ENCODE assay signal across 16 cellular contexts in the genomic region with DNA sequence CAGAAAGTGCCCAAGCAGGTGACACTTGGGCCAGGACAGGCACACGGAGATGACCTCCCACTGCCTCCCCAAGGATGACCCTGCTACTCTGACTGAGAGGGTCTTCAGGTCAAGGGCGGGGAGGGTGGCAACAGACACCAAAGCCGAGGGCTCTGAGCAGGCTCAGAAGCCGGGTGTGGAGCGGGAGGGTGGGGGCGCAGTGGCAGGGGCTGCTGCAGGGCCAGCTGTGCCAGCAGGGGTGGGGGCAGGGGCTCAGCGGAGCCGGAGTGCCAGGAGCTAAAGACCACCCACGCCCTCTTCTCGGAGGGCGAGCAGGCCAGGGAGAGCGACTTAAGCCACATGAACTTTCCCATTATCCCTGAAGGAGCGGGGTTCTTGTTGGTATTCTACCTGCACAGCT.
"Had no signal": no experiment of that assay in that cellular context is flagged by ENCODE, and none has a peak within 500 bp of the region (broad histone marks: within the 10 kb centered on the region; RNA-seq: fewer than 3 reads in every experiment).

No MANE protein-coding gene starts in this region.

- H3K9me3 ChIP-seq: gastrocnemius medialis, heart right ventricle, psoas muscle, sigmoid colon, stomach had no signal

- H3K9me3 Mint-ChIP-seq: mesothelial cell of epicardium, naive B cell, nephron had no signal

- H3K4me3 ChIP-seq: gastrocnemius medialis, heart right ventricle, psoas muscle, sigmoid colon, skin epidermis, stomach had no signal

- H3K27ac ChIP-seq: psoas muscle had no signal

- H3K36me3 ChIP-seq: gastrocnemius medialis, heart right ventricle, sigmoid colon, stomach had no signal

- H3K27me3 ChIP-seq: gastrocnemius medialis, heart right ventricle, sigmoid colon, stomach had no signal

- H3K27ac Mint-ChIP-seq: mesothelial cell of epicardium had no signal

- H3K4me1 ChIP-seq: gastrocnemius medialis, psoas muscle had no signal

- H3K4me3 Mint-ChIP-seq: mesothelial cell of epicardium, naive B cell, nephron had no signal

- H3K36me3 Mint-ChIP-seq: mesothelial cell of epicardium, naive B cell had no signal

- ATAC-seq: gastrocnemius medialis, psoas muscle had no signal

- DNase-seq: cortex of kidney; effector memory CD4-positive, alpha-beta T cell; gastrocnemius medialis; hypothalamus; naive B cell; psoas muscle; retina; sigmoid colon; stimulated activated CD4-positive, alpha-beta T cell treated with anti-CD3 and anti-CD28 coated beads, Interleukin-12 subunit alpha, Interleukin-12 subunit beta, amount 100 ng/mL, for 4 hours; stimulated activated naive CD4-positive, alpha-beta T cell; stomach; substantia nigra had no signal
